ENCODE assay signal across 1 cellular context in the genomic region with DNA sequence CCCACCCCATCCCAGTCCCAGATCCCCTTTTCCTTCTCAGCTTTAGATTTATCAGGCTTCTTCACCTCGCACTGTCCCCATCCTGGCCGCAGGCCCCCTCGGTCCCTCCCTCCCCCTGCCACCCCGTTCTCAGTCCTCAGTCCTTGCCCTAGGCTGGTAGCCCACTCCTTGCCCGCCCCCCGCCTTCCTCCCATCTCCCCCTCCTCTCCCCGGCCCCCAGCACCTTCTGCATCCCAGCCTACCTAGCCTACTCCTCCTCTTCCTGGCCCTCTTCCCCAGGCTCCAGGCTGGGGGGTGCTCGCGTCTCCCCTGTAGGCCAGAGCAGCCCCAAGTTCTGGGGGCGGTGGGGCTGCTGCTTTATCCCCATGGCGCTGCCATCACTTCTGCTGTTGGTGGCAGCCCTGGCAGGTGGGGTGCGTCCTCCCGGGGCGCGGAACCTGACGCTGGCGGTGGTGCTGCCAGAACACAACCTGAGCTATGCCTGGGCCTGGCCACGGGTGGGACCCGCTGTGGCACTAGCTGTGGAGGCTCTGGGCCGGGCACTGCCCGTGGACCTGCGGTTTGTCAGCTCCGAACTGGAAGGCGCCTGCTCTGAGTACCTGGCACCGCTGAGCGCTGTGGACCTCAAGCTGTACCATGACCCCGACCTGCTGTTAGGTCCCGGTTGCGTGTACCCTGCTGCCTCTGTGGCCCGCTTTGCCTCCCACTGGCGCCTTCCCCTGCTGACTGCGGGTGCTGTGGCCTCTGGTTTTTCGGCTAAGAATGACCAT.
TF ChIP-seq lines count a peak whose summit lies in the region.

No MANE protein-coding gene starts in this region.

TF ChIP-seq in GM23338, 12 proteins besides CTCF, POLR2A, EP300 and RAD21:
- TF ChIP-seq, protein P1, sequence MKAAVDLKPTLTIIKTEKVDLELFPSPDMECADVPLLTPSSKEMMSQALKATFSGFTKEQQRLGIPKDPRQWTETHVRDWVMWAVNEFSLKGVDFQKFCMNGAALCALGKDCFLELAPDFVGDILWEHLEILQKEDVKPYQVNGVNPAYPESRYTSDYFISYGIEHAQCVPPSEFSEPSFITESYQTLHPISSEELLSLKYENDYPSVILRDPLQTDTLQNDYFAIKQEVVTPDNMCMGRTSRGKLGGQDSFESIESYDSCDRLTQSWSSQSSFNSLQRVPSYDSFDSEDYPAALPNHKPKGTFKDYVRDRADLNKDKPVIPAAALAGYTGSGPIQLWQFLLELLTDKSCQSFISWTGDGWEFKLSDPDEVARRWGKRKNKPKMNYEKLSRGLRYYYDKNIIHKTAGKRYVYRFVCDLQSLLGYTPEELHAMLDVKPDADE (IDR thresholded peaks at IDR 0.05), result no peak
- TF ChIP-seq STAT1 (IDR thresholded peaks at IDR 0.05; ENCODE audit: unreplicated experiment) (no peak), NANOG (IDR thresholded peaks at IDR 0.05; ENCODE audit: borderline replicate concordance) (no peak), ZNF331 (CRISPR knock-in tag; IDR thresholded peaks at IDR 0.05; ENCODE audit: low read depth) (no peak), EZH2 (IDR thresholded peaks at IDR 0.05; ENCODE audit: low read depth, unreplicated experiment) (no peak), EZH2phosphoT487 (IDR thresholded peaks at IDR 0.05; ENCODE audit: unreplicated experiment) (no peak), CREB1 (CRISPR knock-in tag; IDR thresholded peaks at IDR 0.05; ENCODE audit: low read depth) (no peak), POLR2AphosphoS5 (IDR thresholded peaks at IDR 0.05; ENCODE audit: low read depth) (no peak), JUNB (IDR thresholded peaks at IDR 0.05; ENCODE audit: unreplicated experiment) (no peak), ZNF114 (CRISPR knock-in tag; IDR thresholded peaks at IDR 0.05) (no peak)
- TF ChIP-seq, protein P2, sequence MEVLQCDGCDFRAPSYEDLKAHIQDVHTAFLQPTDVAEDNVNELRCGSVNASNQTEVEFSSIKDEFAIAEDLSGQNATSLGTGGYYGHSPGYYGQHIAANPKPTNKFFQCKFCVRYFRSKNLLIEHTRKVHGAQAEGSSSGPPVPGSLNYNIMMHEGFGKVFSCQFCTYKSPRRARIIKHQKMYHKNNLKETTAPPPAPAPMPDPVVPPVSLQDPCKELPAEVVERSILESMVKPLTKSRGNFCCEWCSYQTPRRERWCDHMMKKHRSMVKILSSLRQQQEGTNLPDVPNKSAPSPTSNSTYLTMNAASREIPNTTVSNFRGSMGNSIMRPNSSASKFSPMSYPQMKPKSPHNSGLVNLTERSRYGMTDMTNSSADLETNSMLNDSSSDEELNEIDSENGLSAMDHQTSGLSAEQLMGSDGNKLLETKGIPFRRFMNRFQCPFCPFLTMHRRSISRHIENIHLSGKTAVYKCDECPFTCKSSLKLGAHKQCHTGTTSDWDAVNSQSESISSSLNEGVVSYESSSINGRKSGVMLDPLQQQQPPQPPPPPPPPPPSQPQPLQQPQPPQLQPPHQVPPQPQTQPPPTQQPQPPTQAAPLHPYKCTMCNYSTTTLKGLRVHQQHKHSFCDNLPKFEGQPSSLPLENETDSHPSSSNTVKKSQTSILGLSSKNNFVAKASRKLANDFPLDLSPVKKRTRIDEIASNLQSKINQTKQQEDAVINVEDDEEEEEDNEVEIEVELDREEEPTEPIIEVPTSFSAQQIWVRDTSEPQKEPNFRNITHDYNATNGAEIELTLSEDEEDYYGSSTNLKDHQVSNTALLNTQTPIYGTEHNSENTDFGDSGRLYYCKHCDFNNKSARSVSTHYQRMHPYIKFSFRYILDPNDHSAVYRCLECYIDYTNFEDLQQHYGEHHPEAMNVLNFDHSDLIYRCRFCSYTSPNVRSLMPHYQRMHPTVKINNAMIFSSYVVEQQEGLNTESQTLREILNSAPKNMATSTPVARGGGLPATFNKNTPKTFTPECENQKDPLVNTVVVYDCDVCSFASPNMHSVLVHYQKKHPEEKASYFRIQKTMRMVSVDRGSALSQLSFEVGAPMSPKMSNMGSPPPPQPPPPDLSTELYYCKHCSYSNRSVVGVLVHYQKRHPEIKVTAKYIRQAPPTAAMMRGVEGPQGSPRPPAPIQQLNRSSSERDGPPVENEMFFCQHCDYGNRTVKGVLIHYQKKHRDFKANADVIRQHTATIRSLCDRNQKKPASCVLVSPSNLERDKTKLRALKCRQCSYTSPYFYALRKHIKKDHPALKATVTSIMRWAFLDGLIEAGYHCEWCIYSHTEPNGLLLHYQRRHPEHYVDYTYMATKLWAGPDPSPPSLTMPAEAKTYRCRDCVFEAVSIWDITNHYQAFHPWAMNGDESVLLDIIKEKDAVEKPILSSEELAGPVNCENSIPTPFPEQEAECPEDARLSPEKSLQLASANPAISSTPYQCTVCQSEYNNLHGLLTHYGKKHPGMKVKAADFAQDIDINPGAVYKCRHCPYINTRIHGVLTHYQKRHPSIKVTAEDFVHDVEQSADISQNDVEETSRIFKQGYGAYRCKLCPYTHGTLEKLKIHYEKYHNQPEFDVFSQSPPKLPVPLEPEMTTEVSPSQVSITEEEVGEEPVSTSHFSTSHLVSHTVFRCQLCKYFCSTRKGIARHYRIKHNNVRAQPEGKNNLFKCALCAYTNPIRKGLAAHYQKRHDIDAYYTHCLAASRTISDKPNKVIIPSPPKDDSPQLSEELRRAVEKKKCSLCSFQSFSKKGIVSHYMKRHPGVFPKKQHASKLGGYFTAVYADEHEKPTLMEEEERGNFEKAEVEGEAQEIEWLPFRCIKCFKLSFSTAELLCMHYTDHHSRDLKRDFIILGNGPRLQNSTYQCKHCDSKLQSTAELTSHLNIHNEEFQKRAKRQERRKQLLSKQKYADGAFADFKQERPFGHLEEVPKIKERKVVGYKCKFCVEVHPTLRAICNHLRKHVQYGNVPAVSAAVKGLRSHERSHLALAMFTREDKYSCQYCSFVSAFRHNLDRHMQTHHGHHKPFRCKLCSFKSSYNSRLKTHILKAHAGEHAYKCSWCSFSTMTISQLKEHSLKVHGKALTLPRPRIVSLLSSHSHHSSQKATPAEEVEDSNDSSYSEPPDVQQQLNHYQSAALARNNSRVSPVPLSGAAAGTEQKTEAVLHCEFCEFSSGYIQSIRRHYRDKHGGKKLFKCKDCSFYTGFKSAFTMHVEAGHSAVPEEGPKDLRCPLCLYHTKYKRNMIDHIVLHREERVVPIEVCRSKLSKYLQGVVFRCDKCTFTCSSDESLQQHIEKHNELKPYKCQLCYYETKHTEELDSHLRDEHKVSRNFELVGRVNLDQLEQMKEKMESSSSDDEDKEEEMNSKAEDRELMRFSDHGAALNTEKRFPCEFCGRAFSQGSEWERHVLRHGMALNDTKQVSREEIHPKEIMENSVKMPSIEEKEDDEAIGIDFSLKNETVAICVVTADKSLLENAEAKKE (CRISPR knock-in tag; IDR thresholded peaks at IDR 0.05), result no peak
- TF ChIP-seq, protein P3, sequence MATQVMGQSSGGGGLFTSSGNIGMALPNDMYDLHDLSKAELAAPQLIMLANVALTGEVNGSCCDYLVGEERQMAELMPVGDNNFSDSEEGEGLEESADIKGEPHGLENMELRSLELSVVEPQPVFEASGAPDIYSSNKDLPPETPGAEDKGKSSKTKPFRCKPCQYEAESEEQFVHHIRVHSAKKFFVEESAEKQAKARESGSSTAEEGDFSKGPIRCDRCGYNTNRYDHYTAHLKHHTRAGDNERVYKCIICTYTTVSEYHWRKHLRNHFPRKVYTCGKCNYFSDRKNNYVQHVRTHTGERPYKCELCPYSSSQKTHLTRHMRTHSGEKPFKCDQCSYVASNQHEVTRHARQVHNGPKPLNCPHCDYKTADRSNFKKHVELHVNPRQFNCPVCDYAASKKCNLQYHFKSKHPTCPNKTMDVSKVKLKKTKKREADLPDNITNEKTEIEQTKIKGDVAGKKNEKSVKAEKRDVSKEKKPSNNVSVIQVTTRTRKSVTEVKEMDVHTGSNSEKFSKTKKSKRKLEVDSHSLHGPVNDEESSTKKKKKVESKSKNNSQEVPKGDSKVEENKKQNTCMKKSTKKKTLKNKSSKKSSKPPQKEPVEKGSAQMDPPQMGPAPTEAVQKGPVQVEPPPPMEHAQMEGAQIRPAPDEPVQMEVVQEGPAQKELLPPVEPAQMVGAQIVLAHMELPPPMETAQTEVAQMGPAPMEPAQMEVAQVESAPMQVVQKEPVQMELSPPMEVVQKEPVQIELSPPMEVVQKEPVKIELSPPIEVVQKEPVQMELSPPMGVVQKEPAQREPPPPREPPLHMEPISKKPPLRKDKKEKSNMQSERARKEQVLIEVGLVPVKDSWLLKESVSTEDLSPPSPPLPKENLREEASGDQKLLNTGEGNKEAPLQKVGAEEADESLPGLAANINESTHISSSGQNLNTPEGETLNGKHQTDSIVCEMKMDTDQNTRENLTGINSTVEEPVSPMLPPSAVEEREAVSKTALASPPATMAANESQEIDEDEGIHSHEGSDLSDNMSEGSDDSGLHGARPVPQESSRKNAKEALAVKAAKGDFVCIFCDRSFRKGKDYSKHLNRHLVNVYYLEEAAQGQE (IDR thresholded peaks at IDR 0.05; ENCODE audit: unreplicated experiment), result no peak
